9 cellular contexts compared by ENCODE assay signal in genomic region chr6:117317261-117317660, GRCh38. TPM values are rescaled to one million over a fixed set of nuclear protein-coding genes. Genes with fewer than 3 reads are reported as not detected.
DNase-seq lines count a peak whose midpoint lies in the region; ATAC-seq, FAIRE-seq and TF ChIP-seq lines count a peak whose summit lies in the region.
"Had no signal": no experiment of that assay in that cellular context is flagged by ENCODE, and none has a peak within 500 bp of the region (broad histone marks: within the 10 kb centered on the region; RNA-seq: fewer than 3 reads in every experiment).

No MANE protein-coding gene starts in this region.

- FAIRE-seq in D721Med (lab: Jason Lieb, UNC), result no peak
- no peak for FAIRE-seq in frontal cortex (lab: Jason Lieb, UNC)

- H3K36me3 Mint-ChIP-seq in HFFc6 (ENCODE audit: low read depth) (no peaks in the 10 kb centered on the region), natural killer cell (no peaks in the 10 kb centered on the region), immature natural killer cell (no peaks in the 10 kb centered on the region)

- H3K36me3 ChIP-seq in kidney epithelial cell (ENCODE audit: control insufficient read depth, insufficient read depth, low read length), result no peaks in the 10 kb centered on the region

- H3K27me3 Mint-ChIP-seq in HFFc6 (ENCODE audit: insufficient read depth) (peaks cover 3% of the 10 kb centered on the region; the same call in 1 of the 2 replicates), natural killer cell (ENCODE audit: low read depth in 2 of 2) (peaks cover 7% of the 10 kb centered on the region in 2 donors), immature natural killer cell (ENCODE audit: low read depth in 3 of 3) (peaks cover 0 to 12% (median 2%) of the 10 kb centered on the region in 3 donors)

- DNase-seq in D721Med (ENCODE audit: insufficient read length, low spot score) (no peak), HFFc6 (no peak), SK-MEL-5 (ENCODE audit: low read depth, low spot score) (peak; percentile 55), kidney epithelial cell (ENCODE audit: low read depth) (no peak), frontal cortex (ENCODE audit: low spot score in 2 of 2) (no peak), natural killer cell (no peak), immature natural killer cell (no peak)
- DNase-seq: cerebellar nuclear complex had no signal

- TF ChIP-seq CTCF in D721Med (IDR thresholded peaks at IDR 0.05; ENCODE audit: insufficient read depth, missing control alignments), result peak; percentile 53
- TF ChIP-seq CTCF in HFFc6 (IDR thresholded peaks at IDR 0.05), result peak; percentile 75
- peak; percentile 39 for TF ChIP-seq CTCF in kidney epithelial cell (IDR thresholded peaks at IDR 0.05; ENCODE audit: insufficient read depth, low read length, poor library complexity, severe bottlenecking)
- no peak for TF ChIP-seq CTCF in natural killer cell (IDR thresholded peaks at IDR 0.05)

- in situ Hi-C loops in SK-MEL-5 (cut with HindIII; ENCODE audit: low pct_unique_long_range_greater_than_20kb, low sequenced_read_pairs), result no loop called here

- H3K4me3 Mint-ChIP-seq in HFFc6 (no peak overlapping the region), natural killer cell (no peak overlapping the region), immature natural killer cell (no peak overlapping the region)

- H3K27ac Mint-ChIP-seq in HFFc6 (no peak overlapping the region), natural killer cell (no peak overlapping the region), immature natural killer cell (no peak overlapping the region)

- ATAC-seq in natural killer cell, result no peak
- no peak for ATAC-seq in GM21825 (IDR thresholded peaks at IDR 0.05; ENCODE audit: unreplicated experiment)

- H3K9me3 Mint-ChIP-seq in HFFc6 (no peaks in the 10 kb centered on the region), natural killer cell (no peaks in the 10 kb centered on the region), immature natural killer cell (no peaks in the 10 kb centered on the region)

- intact Hi-C loops in natural killer cell (cut with micrococcal nuclease), result no loop called here

- no peaks in the 10 kb centered on the region for H3K27me3 ChIP-seq in kidney epithelial cell (ENCODE audit: control insufficient read depth, insufficient read depth, low read length)

- H3K4me3 ChIP-seq in kidney epithelial cell (ENCODE audit: low read depth, low read length), result no peak overlapping the region

- no peaks in the 10 kb centered on the region for H3K4me1 Mint-ChIP-seq in HFFc6 (ENCODE audit: low read depth)
- no peaks in the 10 kb centered on the region for H3K4me1 Mint-ChIP-seq in natural killer cell
- H3K4me1 Mint-ChIP-seq in immature natural killer cell, result no peaks in the 10 kb centered on the region

RNA-seq across cellular contexts. Expression of gene VGLL2, which starts 51.9 kb away (rescaled TPM):
- total RNA-seq in HFFc6 (2021; fragmentation: NEBNext Ultra II Directional; extraction: Animal tissue kit (Norgen Biotek cat#: 25700)), result not detected
- not detected in 2 replicates for total RNA-seq in SK-MEL-5 (2014; rRNA removed; shearing (Covaris generic))
- polyA plus RNA-seq in SK-MEL-5 (2015; cell fraction: cytosol; rRNA removed), result not detected in 2 replicates
- polyA plus RNA-seq in SK-MEL-5 (2015; cell fraction: nucleus; rRNA removed), result not detected in 2 replicates
- not detected in 2 replicates for total RNA-seq in kidney epithelial cell
- not detected for total RNA-seq in frontal cortex
- total RNA-seq in natural killer cell, result not detected
- not detected for polyA plus RNA-seq in immature natural killer cell
